ENCODE assay signal across 6 cellular contexts in genomic region chr1:43936470-43937151, GRCh38. TPM values are rescaled to one million over a fixed set of nuclear protein-coding genes. Genes with fewer than 3 reads are reported as not detected.
DNase-seq lines count a peak whose midpoint lies in the region; ATAC-seq and TF ChIP-seq lines count a peak whose summit lies in the region.

No MANE protein-coding gene starts in this region.

- H3K9me3 ChIP-seq in DOHH2 (ENCODE audit: control insufficient read depth, insufficient read depth, low read length) (no peaks in the 10 kb centered on the region), right cardiac atrium (ENCODE audit: control insufficient read depth, low read length) (no peaks in the 10 kb centered on the region), tibial nerve (no peaks in the 10 kb centered on the region)

- intact Hi-C loops in right cardiac atrium (cut with DNase I) = loop anchor here in 3 of 4 donors (5.0 kb wide), 2 partner anchors 174 to 409 kb away; no protein-coding TSS in a partner anchor

- H3K27me3 ChIP-seq in DOHH2 (ENCODE audit: control insufficient read depth, low read length) (no peaks in the 10 kb centered on the region), right cardiac atrium (ENCODE audit: control insufficient read depth, insufficient read depth) (no peaks in the 10 kb centered on the region), tibial nerve (peaks cover 0 to 25% of the 10 kb centered on the region in 2 donors)

- no peak overlapping the region for H3K27ac ChIP-seq in DOHH2 (ENCODE audit: low read depth, low read length)
- H3K27ac ChIP-seq in right cardiac atrium (ENCODE audit: low read length) = no peak overlapping the region
- H3K27ac ChIP-seq in tibial nerve = no peak overlapping the region

- no peaks in the 10 kb centered on the region for H4K20me1 ChIP-seq in DOHH2 (ENCODE audit: control insufficient read depth, insufficient read depth, low read depth, low read length)

- no peaks in the 10 kb centered on the region for H3K79me2 ChIP-seq in DOHH2 (ENCODE audit: control insufficient read depth, low read length)

- H3K4me2 ChIP-seq in DOHH2 (ENCODE audit: low read length) = 0 out of 2 replicates have a peak overlapping the region, but pooled peaks have one; percentile 27

- no peak for TF ChIP-seq EP300 in tibial nerve (IDR thresholded peaks at IDR 0.05)

- WGBS in right cardiac atrium = 12% methylated on average over 49 of the region's 49 CpGs
- WGBS in tibial nerve, 2 donors = 13 to 36% methylated on average over 16 to 31 of the region's 49 CpGs

- H3K4me3 ChIP-seq in DOHH2 (ENCODE audit: low read length) (no peak overlapping the region), right cardiac atrium (ENCODE audit: low read length) (peak overlapping the region; percentile 55), tibial nerve (peak overlapping the region in 3 of 4 donors; percentile 9 to 54 (median 37))

- ATAC-seq in right cardiac atrium = peak; percentile 27 to 39
- ATAC-seq in GM18505 (IDR thresholded peaks at IDR 0.05; ENCODE audit: unreplicated experiment) = no peak
- ATAC-seq in GM19455 (IDR thresholded peaks at IDR 0.05; ENCODE audit: unreplicated experiment) = no peak

- H3K4me1 ChIP-seq in DOHH2 (ENCODE audit: control insufficient read depth, low read length) (peaks cover 5% of the 10 kb centered on the region), right cardiac atrium (ENCODE audit: control insufficient read depth, insufficient read depth, low read length) (peaks cover 4% of the 10 kb centered on the region), tibial nerve (peaks cover 0 to 36% (median 21%) of the 10 kb centered on the region in 4 donors)

- H3F3A ChIP-seq in DOHH2 (ENCODE audit: control insufficient read depth, insufficient read depth) = no peaks in the 10 kb centered on the region

- DNase-seq in SK-N-DZ (ENCODE audit: low spot score) (peak; percentile 66), right cardiac atrium (peak in 2 of 3 donors; percentile 64 to 76), tibial nerve (ENCODE audit: low spot score in 2 of 2) (no peak)

- H3K9me2 ChIP-seq in DOHH2 (replicated peaks; ENCODE audit: control insufficient read depth, low read length) = no peaks in the 10 kb centered on the region

- H3K36me3 ChIP-seq in DOHH2 (ENCODE audit: control insufficient read depth, low read length) (no peaks in the 10 kb centered on the region; the same call in 1 of the 2 replicates), tibial nerve (peaks cover 0 to 5% (median 0%) of the 10 kb centered on the region in 3 donors)

- no peak for TF ChIP-seq CTCF in DOHH2 (IDR thresholded peaks at IDR 0.05; ENCODE audit: low read depth, low read length, poor library complexity, severe bottlenecking)
- no peak for TF ChIP-seq CTCF in tibial nerve (IDR thresholded peaks at IDR 0.05)

- TF ChIP-seq POLR2A in tibial nerve (IDR thresholded peaks at IDR 0.05) = no peak
- no peak for TF ChIP-seq POLR2A in GM18505 (IDR thresholded peaks at IDR 0.05; ENCODE audit: borderline replicate concordance, extremely low read depth, insufficient read depth, insufficient read length)

RNA-seq across cellular contexts. Expression of gene ARTN, which starts 3.0 kb away (rescaled TPM):
- 0.31 and 1.6 TPM in 2 replicates for polyA plus RNA-seq in SK-N-DZ (2014; cell fraction: cytosol; rRNA removed)
- polyA plus RNA-seq in SK-N-DZ (2014; cell fraction: nucleus; rRNA removed) = 3.7 and 4.4 TPM in 2 replicates
- total RNA-seq in right cardiac atrium (1 to 10 TPM in 1 of 4 donors, under 1 TPM in 3; 0.40 to 1.3 (median 0.52) TPM), tibial nerve (1 to 10 TPM in 1 of 4 donors, under 1 TPM in 1, not detected in 2; 0.66 to 1.4 TPM)
- polyA plus RNA-seq in right cardiac atrium = 0.34 TPM

RNA-seq across cellular contexts. Expression of gene IPO13, which starts 10.1 kb away (rescaled TPM):
- polyA plus RNA-seq in SK-N-DZ (2014; cell fraction: cytosol; rRNA removed) = 14.8 and 17.5 TPM in 2 replicates
- 23.9 and 60.9 TPM in 2 replicates for polyA plus RNA-seq in SK-N-DZ (2014; cell fraction: nucleus; rRNA removed)
- 10 to 100 TPM; 25.5 to 31.2 (median 29.2) TPM for total RNA-seq in right cardiac atrium
- 18.6 TPM for polyA plus RNA-seq in right cardiac atrium
- total RNA-seq in tibial nerve = 10 to 100 TPM; 27.8 to 41.1 (median 31.2) TPM

RNA-seq across cellular contexts. Expression of gene DPH2, which starts 33.2 kb away (rescaled TPM):
- 44.2 and 50.7 TPM in 2 replicates for polyA plus RNA-seq in SK-N-DZ (2014; cell fraction: cytosol; rRNA removed)
- polyA plus RNA-seq in SK-N-DZ (2014; cell fraction: nucleus; rRNA removed) = 90.6 and 137 TPM in 2 replicates
- total RNA-seq in right cardiac atrium = 10 to 100 TPM; 14.2 to 19.0 (median 15.4) TPM
- 10.7 TPM for polyA plus RNA-seq in right cardiac atrium
- 10 to 100 TPM; 25.7 to 41.7 (median 31.9) TPM for total RNA-seq in tibial nerve

RNA-seq across cellular contexts. Expression of gene ATP6V0B, which starts 38.1 kb away (rescaled TPM):
- 240 and 241 TPM in 2 replicates for polyA plus RNA-seq in SK-N-DZ (2014; cell fraction: cytosol; rRNA removed)
- 211 and 230 TPM in 2 replicates for polyA plus RNA-seq in SK-N-DZ (2014; cell fraction: nucleus; rRNA removed)
- total RNA-seq in right cardiac atrium (100 to 1,000 TPM in 2 of 4 donors, 10 to 100 TPM in 2; 76.9 to 118 (median 99.2) TPM), tibial nerve (100 to 1,000 TPM; 101 to 132 (median 113) TPM)
- polyA plus RNA-seq in right cardiac atrium = 111 TPM

RNA-seq across cellular contexts. Expression of gene B4GALT2, which starts 42.4 kb away (rescaled TPM):
- 87.4 and 102 TPM in 2 replicates for polyA plus RNA-seq in SK-N-DZ (2014; cell fraction: cytosol; rRNA removed)
- 61.8 and 91.4 TPM in 2 replicates for polyA plus RNA-seq in SK-N-DZ (2014; cell fraction: nucleus; rRNA removed)
- 10 to 100 TPM; 30.5 to 39.1 (median 34.5) TPM for total RNA-seq in right cardiac atrium
- polyA plus RNA-seq in right cardiac atrium = 29.3 TPM
- 10 to 100 TPM; 15.5 to 49.8 (median 21.1) TPM for total RNA-seq in tibial nerve

Comparison
In these comparisons a context has a peak if more than half of its experiments do, and no peak if none do; other contexts are left out.
1. DNase-seq: peak in SK-N-DZ (single experiment) and right cardiac atrium (2 of 3); none in tibial nerve (0 of 2).
2. ATAC-seq: peak in right cardiac atrium (2 of 2); none in GM18505 (single experiment) and GM19455 (single experiment).